2 cellular contexts compared by ENCODE assay signal in genomic region chr6:136920858-136921520, GRCh38.
TF ChIP-seq lines count a peak whose summit lies in the region.

No MANE protein-coding gene starts in this region.

TF ChIP-seq in liver, 16 proteins besides CTCF, POLR2A, EP300 and RAD21:
- TF ChIP-seq, protein P1, sequence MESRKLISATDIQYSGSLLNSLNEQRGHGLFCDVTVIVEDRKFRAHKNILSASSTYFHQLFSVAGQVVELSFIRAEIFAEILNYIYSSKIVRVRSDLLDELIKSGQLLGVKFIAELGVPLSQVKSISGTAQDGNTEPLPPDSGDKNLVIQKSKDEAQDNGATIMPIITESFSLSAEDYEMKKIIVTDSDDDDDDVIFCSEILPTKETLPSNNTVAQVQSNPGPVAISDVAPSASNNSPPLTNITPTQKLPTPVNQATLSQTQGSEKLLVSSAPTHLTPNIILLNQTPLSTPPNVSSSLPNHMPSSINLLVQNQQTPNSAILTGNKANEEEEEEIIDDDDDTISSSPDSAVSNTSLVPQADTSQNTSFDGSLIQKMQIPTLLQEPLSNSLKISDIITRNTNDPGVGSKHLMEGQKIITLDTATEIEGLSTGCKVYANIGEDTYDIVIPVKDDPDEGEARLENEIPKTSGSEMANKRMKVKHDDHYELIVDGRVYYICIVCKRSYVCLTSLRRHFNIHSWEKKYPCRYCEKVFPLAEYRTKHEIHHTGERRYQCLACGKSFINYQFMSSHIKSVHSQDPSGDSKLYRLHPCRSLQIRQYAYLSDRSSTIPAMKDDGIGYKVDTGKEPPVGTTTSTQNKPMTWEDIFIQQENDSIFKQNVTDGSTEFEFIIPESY (IDR thresholded peaks at IDR 0.05) = no peak
- TF ChIP-seq RXRA (IDR thresholded peaks at IDR 0.05) = no peak
- TF ChIP-seq YY1 (IDR thresholded peaks at IDR 0.05) = no peak
- no peak for TF ChIP-seq JUND (IDR thresholded peaks at IDR 0.05)
- no peak for TF ChIP-seq TAF1 (conservative IDR thresholded peaks at IDR 0.05)
- TF ChIP-seq FOXA2 (IDR thresholded peaks at IDR 0.05) = no peak
- TF ChIP-seq MAX (IDR thresholded peaks at IDR 0.05) = no peak
- TF ChIP-seq, protein P2, sequence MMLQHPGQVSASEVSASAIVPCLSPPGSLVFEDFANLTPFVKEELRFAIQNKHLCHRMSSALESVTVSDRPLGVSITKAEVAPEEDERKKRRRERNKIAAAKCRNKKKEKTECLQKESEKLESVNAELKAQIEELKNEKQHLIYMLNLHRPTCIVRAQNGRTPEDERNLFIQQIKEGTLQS (IDR thresholded peaks at IDR 0.05) = no peak
- no peak for TF ChIP-seq HNF4A (conservative IDR thresholded peaks at IDR 0.05)
- no peak for TF ChIP-seq FOXA1 (IDR thresholded peaks at IDR 0.05)
- TF ChIP-seq EGR1 (IDR thresholded peaks at IDR 0.05; ENCODE audit: low read depth in 2 of 2) = no peak
- no peak for TF ChIP-seq HNF4G (IDR thresholded peaks at IDR 0.05)
- TF ChIP-seq, protein P3, sequence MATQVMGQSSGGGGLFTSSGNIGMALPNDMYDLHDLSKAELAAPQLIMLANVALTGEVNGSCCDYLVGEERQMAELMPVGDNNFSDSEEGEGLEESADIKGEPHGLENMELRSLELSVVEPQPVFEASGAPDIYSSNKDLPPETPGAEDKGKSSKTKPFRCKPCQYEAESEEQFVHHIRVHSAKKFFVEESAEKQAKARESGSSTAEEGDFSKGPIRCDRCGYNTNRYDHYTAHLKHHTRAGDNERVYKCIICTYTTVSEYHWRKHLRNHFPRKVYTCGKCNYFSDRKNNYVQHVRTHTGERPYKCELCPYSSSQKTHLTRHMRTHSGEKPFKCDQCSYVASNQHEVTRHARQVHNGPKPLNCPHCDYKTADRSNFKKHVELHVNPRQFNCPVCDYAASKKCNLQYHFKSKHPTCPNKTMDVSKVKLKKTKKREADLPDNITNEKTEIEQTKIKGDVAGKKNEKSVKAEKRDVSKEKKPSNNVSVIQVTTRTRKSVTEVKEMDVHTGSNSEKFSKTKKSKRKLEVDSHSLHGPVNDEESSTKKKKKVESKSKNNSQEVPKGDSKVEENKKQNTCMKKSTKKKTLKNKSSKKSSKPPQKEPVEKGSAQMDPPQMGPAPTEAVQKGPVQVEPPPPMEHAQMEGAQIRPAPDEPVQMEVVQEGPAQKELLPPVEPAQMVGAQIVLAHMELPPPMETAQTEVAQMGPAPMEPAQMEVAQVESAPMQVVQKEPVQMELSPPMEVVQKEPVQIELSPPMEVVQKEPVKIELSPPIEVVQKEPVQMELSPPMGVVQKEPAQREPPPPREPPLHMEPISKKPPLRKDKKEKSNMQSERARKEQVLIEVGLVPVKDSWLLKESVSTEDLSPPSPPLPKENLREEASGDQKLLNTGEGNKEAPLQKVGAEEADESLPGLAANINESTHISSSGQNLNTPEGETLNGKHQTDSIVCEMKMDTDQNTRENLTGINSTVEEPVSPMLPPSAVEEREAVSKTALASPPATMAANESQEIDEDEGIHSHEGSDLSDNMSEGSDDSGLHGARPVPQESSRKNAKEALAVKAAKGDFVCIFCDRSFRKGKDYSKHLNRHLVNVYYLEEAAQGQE (IDR thresholded peaks at IDR 0.05) = no peak
- no peak for TF ChIP-seq GABPA (IDR thresholded peaks at IDR 0.05 in 1 of 2, conservative IDR thresholded peaks at IDR 0.05 in 1 of 2)
- no peak for TF ChIP-seq SP1 (IDR thresholded peaks at IDR 0.05)
- TF ChIP-seq NR2F2 (IDR thresholded peaks at IDR 0.05) = no peak
TF ChIP-seq in liver: peak in this region for 0.

TF ChIP-seq in HepG2, 621 proteins besides CTCF, POLR2A, EP300 and RAD21:
- TF ChIP-seq, protein P4, sequence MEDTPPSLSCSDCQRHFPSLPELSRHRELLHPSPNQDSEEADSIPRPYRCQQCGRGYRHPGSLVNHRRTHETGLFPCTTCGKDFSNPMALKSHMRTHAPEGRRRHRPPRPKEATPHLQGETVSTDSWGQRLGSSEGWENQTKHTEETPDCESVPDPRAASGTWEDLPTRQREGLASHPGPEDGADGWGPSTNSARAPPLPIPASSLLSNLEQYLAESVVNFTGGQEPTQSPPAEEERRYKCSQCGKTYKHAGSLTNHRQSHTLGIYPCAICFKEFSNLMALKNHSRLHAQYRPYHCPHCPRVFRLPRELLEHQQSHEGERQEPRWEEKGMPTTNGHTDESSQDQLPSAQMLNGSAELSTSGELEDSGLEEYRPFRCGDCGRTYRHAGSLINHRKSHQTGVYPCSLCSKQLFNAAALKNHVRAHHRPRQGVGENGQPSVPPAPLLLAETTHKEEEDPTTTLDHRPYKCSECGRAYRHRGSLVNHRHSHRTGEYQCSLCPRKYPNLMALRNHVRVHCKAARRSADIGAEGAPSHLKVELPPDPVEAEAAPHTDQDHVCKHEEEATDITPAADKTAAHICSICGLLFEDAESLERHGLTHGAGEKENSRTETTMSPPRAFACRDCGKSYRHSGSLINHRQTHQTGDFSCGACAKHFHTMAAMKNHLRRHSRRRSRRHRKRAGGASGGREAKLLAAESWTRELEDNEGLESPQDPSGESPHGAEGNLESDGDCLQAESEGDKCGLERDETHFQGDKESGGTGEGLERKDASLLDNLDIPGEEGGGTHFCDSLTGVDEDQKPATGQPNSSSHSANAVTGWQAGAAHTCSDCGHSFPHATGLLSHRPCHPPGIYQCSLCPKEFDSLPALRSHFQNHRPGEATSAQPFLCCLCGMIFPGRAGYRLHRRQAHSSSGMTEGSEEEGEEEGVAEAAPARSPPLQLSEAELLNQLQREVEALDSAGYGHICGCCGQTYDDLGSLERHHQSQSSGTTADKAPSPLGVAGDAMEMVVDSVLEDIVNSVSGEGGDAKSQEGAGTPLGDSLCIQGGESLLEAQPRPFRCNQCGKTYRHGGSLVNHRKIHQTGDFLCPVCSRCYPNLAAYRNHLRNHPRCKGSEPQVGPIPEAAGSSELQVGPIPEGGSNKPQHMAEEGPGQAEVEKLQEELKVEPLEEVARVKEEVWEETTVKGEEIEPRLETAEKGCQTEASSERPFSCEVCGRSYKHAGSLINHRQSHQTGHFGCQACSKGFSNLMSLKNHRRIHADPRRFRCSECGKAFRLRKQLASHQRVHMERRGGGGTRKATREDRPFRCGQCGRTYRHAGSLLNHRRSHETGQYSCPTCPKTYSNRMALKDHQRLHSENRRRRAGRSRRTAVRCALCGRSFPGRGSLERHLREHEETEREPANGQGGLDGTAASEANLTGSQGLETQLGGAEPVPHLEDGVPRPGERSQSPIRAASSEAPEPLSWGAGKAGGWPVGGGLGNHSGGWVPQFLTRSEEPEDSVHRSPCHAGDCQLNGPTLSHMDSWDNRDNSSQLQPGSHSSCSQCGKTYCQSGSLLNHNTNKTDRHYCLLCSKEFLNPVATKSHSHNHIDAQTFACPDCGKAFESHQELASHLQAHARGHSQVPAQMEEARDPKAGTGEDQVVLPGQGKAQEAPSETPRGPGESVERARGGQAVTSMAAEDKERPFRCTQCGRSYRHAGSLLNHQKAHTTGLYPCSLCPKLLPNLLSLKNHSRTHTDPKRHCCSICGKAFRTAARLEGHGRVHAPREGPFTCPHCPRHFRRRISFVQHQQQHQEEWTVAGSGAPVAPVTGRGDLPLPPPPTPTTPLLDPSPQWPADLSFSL (CRISPR knock-in tag; IDR thresholded peaks at IDR 0.05) = no peak
- TF ChIP-seq TFDP1 (CRISPR knock-in tag; IDR thresholded peaks at IDR 0.05; ENCODE audit: borderline replicate concordance) (no peak), TARDBP (CRISPR knock-in tag; IDR thresholded peaks at IDR 0.05) (no peak), ZNF501 (CRISPR knock-in tag; IDR thresholded peaks at IDR 0.05) (no peak), ZNF496 (CRISPR knock-in tag; IDR thresholded peaks at IDR 0.05; ENCODE audit: insufficient replicate concordance) (no peak), ZNF773 (CRISPR knock-in tag; IDR thresholded peaks at IDR 0.05; ENCODE audit: borderline replicate concordance) (no peak), ZFP41 (CRISPR knock-in tag; IDR thresholded peaks at IDR 0.05; ENCODE audit: borderline replicate concordance) (no peak)
